In genomic region chr2:127589876-127590275, GRCh38 we compare ENCODE assay signal across 18 cellular contexts. TPM values are rescaled to one million over a fixed set of nuclear protein-coding genes. Genes with fewer than 3 reads are reported as not detected.
DNase-seq lines count a peak whose midpoint lies in the region; TF ChIP-seq lines count a peak whose summit lies in the region.
"Had no signal": no experiment of that assay in that cellular context is flagged by ENCODE, and none has a peak within 500 bp of the region (broad histone marks: within the 10 kb centered on the region; RNA-seq: fewer than 3 reads in every experiment).

No MANE protein-coding gene starts in this region.

- no peaks in the 10 kb centered on the region for H3K36me3 ChIP-seq in neuronal stem cell (replicated peaks in 1 of 2; ENCODE audit: control insufficient read depth in 2 of 2, insufficient read depth in 2 of 2, low read length in 2 of 2)
- H3K36me3 ChIP-seq: BLaER1, MG63 had no signal

- no peak overlapping the region for H3K4ac ChIP-seq in neuronal stem cell (ENCODE audit: low read length)

- no peak overlapping the region for H3K27ac ChIP-seq in neuronal stem cell (replicated peaks; ENCODE audit: low read length)
- H3K27ac ChIP-seq: BLaER1 had no signal

- no CpG with 5 or more reads among the region's 4 CpGs for WGBS in neuronal stem cell (ENCODE audit: extremely low coverage in 2 of 2, insufficient read length in 2 of 2, insufficient replicate concordance in 1 of 2), 2 donors

- H3K9ac ChIP-seq in neuronal stem cell (ENCODE audit: low read depth, low read length, poor library complexity), result no peak overlapping the region
- H3K9ac ChIP-seq: BLaER1 had no signal

- no peak overlapping the region for H4K8ac ChIP-seq in neuronal stem cell (ENCODE audit: low read depth, low read length)

- POLR2A ChIA-PET in GM10248 (lab: Yijun Ruan, JAX), result no interaction called here

- no peak overlapping the region for H4K91ac ChIP-seq in neuronal stem cell (ENCODE audit: low read depth, low read length, poor library complexity)

- H2BK12ac ChIP-seq in neuronal stem cell (ENCODE audit: low read length), result no peak overlapping the region

- H2BK120ac ChIP-seq in neuronal stem cell (ENCODE audit: low read depth, low read length), result no peak overlapping the region

- no peaks in the 10 kb centered on the region for H3K27me3 ChIP-seq in neuronal stem cell (ENCODE audit: control insufficient read depth in 3 of 3, insufficient read depth in 3 of 3, low read depth in 1 of 3, low read length in 3 of 3)
- H3K27me3 ChIP-seq: BLaER1, MG63 had no signal

- no peak overlapping the region for H2BK15ac ChIP-seq in neuronal stem cell (ENCODE audit: low read length)

- peak overlapping the region; percentile 64 for H3K18ac ChIP-seq in neuronal stem cell (ENCODE audit: low read length)

- H3K9me3 ChIP-seq in neuronal stem cell (replicated peaks in 1 of 2; ENCODE audit: control insufficient read depth in 2 of 2, insufficient read depth in 1 of 2, low read depth in 1 of 2, low read length in 2 of 2), result no peaks in the 10 kb centered on the region
- H3K9me3 ChIP-seq: BLaER1, MG63 had no signal

- H2BK5ac ChIP-seq in neuronal stem cell (ENCODE audit: low read length), result no peak overlapping the region

- no peak overlapping the region for H3K4me3 ChIP-seq in neuronal stem cell (ENCODE audit: low read length in 2 of 2)
- H3K4me3 ChIP-seq: BLaER1, MG63 had no signal

- peak overlapping the region; percentile 71 for H2AK5ac ChIP-seq in neuronal stem cell (ENCODE audit: low read depth, low read length)

- no peak overlapping the region for H3K23ac ChIP-seq in neuronal stem cell (ENCODE audit: low read depth, low read length, poor library complexity)

- DNase-seq in activated effector memory CD4-positive, alpha-beta T cell treated with anti-CD3 and anti-CD28 coated beads, Interleukin-2, amount 50 U/mL, for 16 hours, result peak; percentile 24
- DNase-seq in activated effector memory CD4-positive, alpha-beta T cell treated with Interleukin-2 at 50 U/mL for 16 hours, result no peak
- DNase-seq in activated CD8-positive, alpha-beta memory T cell treated with anti-CD3 and anti-CD28 coated beads, Interleukin-2, amount 50 U/mL, for 48 hours, result peak; percentile 17
- no peak for DNase-seq in neuronal stem cell (ENCODE audit: low spot score)
- DNase-seq in ureter (ENCODE audit: low spot score), result peak; percentile 35
- no peak for DNase-seq in GM10248 (ENCODE audit: extremely low spot score)
- no peak for DNase-seq in NCI-H345 (lab: John Stamatoyannopoulos, UW)
- DNase-seq in HuH-7 (ENCODE audit: low spot score), result no peak
- DNase-seq: GDM1, Karpas-422, MG63, NCI-H1092, NCI-H146, NCI-H526 treated with DMSO at 0.1 percent for 48 hours, SHP77 had no signal

- H3K4me2 ChIP-seq in neuronal stem cell (ENCODE audit: insufficient read depth, low read length, poor library complexity, severe bottlenecking), result no peak overlapping the region
- H3K4me2 ChIP-seq: BLaER1 had no signal

- no peak overlapping the region for H3K14ac ChIP-seq in neuronal stem cell (ENCODE audit: low read length)

- CTCF ChIA-PET in GM10248 (lab: Yijun Ruan, JAX), result interaction anchor here (0.7 to 4.7 kb wide), 7 partner anchors 11 to 63 kb away, joined by 3 to 90 read pairs (median 28); no protein-coding TSS in a partner anchor

- H2AFZ ChIP-seq in neuronal stem cell (ENCODE audit: low read length), result no peak overlapping the region

- H3K79me1 ChIP-seq in neuronal stem cell (ENCODE audit: low read depth, low read length), result no peaks in the 10 kb centered on the region

- no peak for TF ChIP-seq CTCF in GM10248 (IDR thresholded peaks at IDR 0.05; ENCODE audit: control extremely low read depth, extremely low read depth, low read depth, missing control alignments)

- no peaks in the 10 kb centered on the region for H3K4me1 ChIP-seq in neuronal stem cell (ENCODE audit: control insufficient read depth in 2 of 2, insufficient read depth in 1 of 2, low read depth in 1 of 2, low read length in 2 of 2)

RNA-seq across cellular contexts. Expression of gene MYO7B, which starts 54.4 kb away (rescaled TPM):
- polyA plus RNA-seq in neuronal stem cell (2013, experiment 1 of 2), result not detected
- polyA plus RNA-seq in neuronal stem cell (2013, experiment 2 of 2), result 0.03 TPM
- total RNA-seq in ureter, result 0.78 TPM

RNA-seq across cellular contexts. Expression of gene GPR17, which starts 56.1 kb away (rescaled TPM):
- 0.06 TPM for polyA plus RNA-seq in neuronal stem cell (2013, experiment 1 of 2)
- polyA plus RNA-seq in neuronal stem cell (2013, experiment 2 of 2), result 0.04 TPM
- not detected for total RNA-seq in ureter
- total RNA-seq: CD8-positive, alpha-beta T cell; H4 had no signal

Comparison
In these comparisons a context has a peak if more than half of its experiments do, and no peak if none do; other contexts are left out.
1. DNase-seq: peak in activated effector memory CD4-positive, alpha-beta T cell treated with anti-CD3 and anti-CD28 coated beads, Interleukin-2, amount 50 U/mL, for 16 hours (single experiment), activated CD8-positive, alpha-beta memory T cell treated with anti-CD3 and anti-CD28 coated beads, Interleukin-2, amount 50 U/mL, for 48 hours (single experiment) and ureter (single experiment); none in activated effector memory CD4-positive, alpha-beta T cell treated with Interleukin-2 at 50 U/mL for 16 hours (single experiment), neuronal stem cell (single experiment), GM10248 (single experiment), NCI-H345 (single experiment) and HuH-7 (single experiment).